Comparison of ENCODE assay signal across 30 cellular contexts in genomic region chr19:9381367-9381785, GRCh38. TPM values are rescaled to one million over a fixed set of nuclear protein-coding genes. Genes with fewer than 3 reads are reported as not detected.
DNase-seq lines count a peak whose midpoint lies in the region; ATAC-seq, FAIRE-seq and TF ChIP-seq lines count a peak whose summit lies in the region.
"Had no signal": no experiment of that assay in that cellular context is flagged by ENCODE, and none has a peak within 500 bp of the region (broad histone marks: within the 10 kb centered on the region; RNA-seq: fewer than 3 reads in every experiment).

No MANE protein-coding gene starts in this region.

- H3K4me3 Mint-ChIP-seq in astrocyte (ENCODE audit: unreplicated experiment): no peak overlapping the region
- H3K4me3 Mint-ChIP-seq: activated CD8-positive, alpha-beta T cell treated with anti-CD3 and anti-CD28 coated beads, Interleukin-2, amount 10 ng/mL, durations not matched to agents 7 days and 5 days; activated naive CD4-positive, alpha-beta T cell treated with anti-CD3 and anti-CD28 coated beads for 36 hours; CD14-positive monocyte; mesothelial cell of epicardium; naive thymus-derived CD8-positive, alpha-beta T cell; stimulated activated memory B cell treated with anti-CD40 and anti-IgM and Interleukin-4, amounts not matched to agents 10 μg/mL and 1 μg/mL and 100 μg/mL, for 72 hours had no signal

- H3K9ac ChIP-seq in HCT116 (ENCODE audit: low read length) (no peak overlapping the region), astrocyte (ENCODE audit: low read length) (no peak overlapping the region), subcutaneous abdominal adipose tissue (ENCODE audit: low read length in 5 of 5) (no peak overlapping the region)

- H3K27ac ChIP-seq in HCT116 (ENCODE audit: low read depth, low read length): no peak overlapping the region
- H3K27ac ChIP-seq in astrocyte (ENCODE audit: low read depth, low read length): no peak overlapping the region
- no peak overlapping the region for H3K27ac ChIP-seq in subcutaneous abdominal adipose tissue (ENCODE audit: low read depth, low read length)
- H3K27ac ChIP-seq in osteoblast (ENCODE audit: low read depth, low read length): no peak overlapping the region
- H3K27ac ChIP-seq: adrenal gland, psoas muscle, upper lobe of left lung, VCaP had no signal

- H3K27ac Mint-ChIP-seq in astrocyte (ENCODE audit: unreplicated experiment): no peak overlapping the region
- H3K27ac Mint-ChIP-seq: activated CD8-positive, alpha-beta T cell treated with anti-CD3 and anti-CD28 coated beads, Interleukin-2, amount 10 ng/mL, durations not matched to agents 7 days and 5 days; activated naive CD4-positive, alpha-beta T cell treated with anti-CD3 and anti-CD28 coated beads for 36 hours; CD14-positive monocyte; mesothelial cell of epicardium; naive thymus-derived CD8-positive, alpha-beta T cell; stimulated activated memory B cell treated with anti-CD40 and anti-IgM and Interleukin-4, amounts not matched to agents 10 μg/mL and 1 μg/mL and 100 μg/mL, for 72 hours had no signal

- H3K4me2 ChIP-seq in HCT116 (ENCODE audit: low read length) (no peak overlapping the region), astrocyte (ENCODE audit: low read length) (no peak overlapping the region), osteoblast (ENCODE audit: insufficient read depth, low read length) (no peak overlapping the region)

- POLR2A ChIA-PET in HCT116 (lab: Charles Lee): no interaction called here

- H3K27me3 Mint-ChIP-seq in astrocyte (ENCODE audit: low read depth, unreplicated experiment): no peaks in the 10 kb centered on the region
- H3K27me3 Mint-ChIP-seq: naive thymus-derived CD8-positive, alpha-beta T cell; stimulated activated memory B cell treated with anti-CD40 and anti-IgM and Interleukin-4, amounts not matched to agents 10 μg/mL and 1 μg/mL and 100 μg/mL, for 72 hours had no signal

- RAD21 ChIA-PET in HCT116 (lab: Charles Lee; ENCODE audit: low non-redundant PET in 1 of 2, low total read pairs in 2 of 2, uncharacterized antibody in 2 of 2, unreplicated experiment in 2 of 2): no interaction called here

- H3K4me1 ChIP-seq in HCT116 (ENCODE audit: control insufficient read depth in 1 of 2, insufficient read depth in 2 of 2, low read length in 2 of 2): no peaks in the 10 kb centered on the region
- no peaks in the 10 kb centered on the region for H3K4me1 ChIP-seq in astrocyte (ENCODE audit: insufficient read depth, low read length)
- H3K4me1 ChIP-seq in subcutaneous abdominal adipose tissue (ENCODE audit: control insufficient read depth in 5 of 5, insufficient read depth in 5 of 5, low read length in 5 of 5): no peaks in the 10 kb centered on the region
- no peaks in the 10 kb centered on the region for H3K4me1 ChIP-seq in osteoblast (ENCODE audit: insufficient read depth, low read length)
- H3K4me1 ChIP-seq: adrenal gland, psoas muscle, upper lobe of left lung had no signal

- no peak for ATAC-seq in HCT116
- ATAC-seq: activated CD8-positive, alpha-beta T cell treated with anti-CD3 and anti-CD28 coated beads, Interleukin-2, amount 10 ng/mL, durations not matched to agents 7 days and 5 days; naive thymus-derived CD8-positive, alpha-beta T cell; psoas muscle; stimulated activated memory B cell treated with anti-CD40 and anti-IgM and Interleukin-4, amounts not matched to agents 10 μg/mL and 1 μg/mL and 100 μg/mL, for 72 hours had no signal

- no peaks in the 10 kb centered on the region for H3K4me1 Mint-ChIP-seq in astrocyte (ENCODE audit: low read depth, unreplicated experiment)
- H3K4me1 Mint-ChIP-seq: CD14-positive monocyte; mesothelial cell of epicardium; naive thymus-derived CD8-positive, alpha-beta T cell; stimulated activated memory B cell treated with anti-CD40 and anti-IgM and Interleukin-4, amounts not matched to agents 10 μg/mL and 1 μg/mL and 100 μg/mL, for 72 hours had no signal

- H2AFZ ChIP-seq in HCT116 (ENCODE audit: low read depth, low read length, poor library complexity, severe bottlenecking): no peak overlapping the region
- no peak overlapping the region for H2AFZ ChIP-seq in astrocyte (ENCODE audit: low read depth, low read length)
- no peak overlapping the region for H2AFZ ChIP-seq in osteoblast (ENCODE audit: low read length)

- no peak for FAIRE-seq in astrocyte (lab: Jason Lieb, UNC)
- FAIRE-seq: H54 had no signal

- no peak for TF ChIP-seq RAD21 in HCT116 (IDR thresholded peaks at IDR 0.05; ENCODE audit: low read depth)

- H3K36me3 Mint-ChIP-seq in astrocyte (ENCODE audit: low read depth, unreplicated experiment): peaks cover 40% of the 10 kb centered on the region

- H3K9me3 ChIP-seq in HCT116 (ENCODE audit: control insufficient read depth in 1 of 2, insufficient read depth in 1 of 2, low read depth in 1 of 2, low read length in 2 of 2) (peaks cover 50 to 57% of the 10 kb centered on the region in 2 experiments), astrocyte (ENCODE audit: insufficient read depth, low read depth, low read length) (peaks cover 89% of the 10 kb centered on the region), subcutaneous abdominal adipose tissue (ENCODE audit: control insufficient read depth in 5 of 5, low read length in 5 of 5) (peaks cover 78 to 97% (median 91%) of the 10 kb centered on the region in 5 donors), osteoblast (ENCODE audit: low read depth, low read length) (peaks cover 73% of the 10 kb centered on the region)

- CTCF ChIA-PET in HCT116 (lab: Charles Lee): no interaction called here

- H3K79me2 ChIP-seq in HCT116 (ENCODE audit: insufficient read depth, low read length) (no peaks in the 10 kb centered on the region), astrocyte (ENCODE audit: insufficient read depth, low read length) (no peaks in the 10 kb centered on the region), osteoblast (ENCODE audit: insufficient read depth, low read length) (no peaks in the 10 kb centered on the region)

- intact Hi-C loops in HCT116 (cut with micrococcal nuclease): no loop called here

- TF ChIP-seq CTCF in HCT116 (IDR thresholded peaks at IDR 0.05 in 2 of 3, conservative IDR thresholded peaks at IDR 0.05 in 1 of 3; ENCODE audit: borderline replicate concordance in 1 of 3, insufficient read depth in 1 of 3, low read depth in 2 of 3, low read length in 2 of 3) (no peak), astrocyte (IDR thresholded peaks at IDR 0.05; ENCODE audit: insufficient read depth, low read depth, low read length) (no peak), osteoblast (IDR thresholded peaks at IDR 0.05; ENCODE audit: extremely low read depth, low read depth, low read length) (no peak), GM20000 (IDR thresholded peaks at IDR 0.05; ENCODE audit: extremely low read depth, missing control alignments) (no peak)

- no peaks in the 10 kb centered on the region for H4K20me1 ChIP-seq in HCT116 (ENCODE audit: insufficient read depth)
- H4K20me1 ChIP-seq in astrocyte (ENCODE audit: insufficient read depth, low read length): no peaks in the 10 kb centered on the region
- H4K20me1 ChIP-seq in osteoblast (ENCODE audit: insufficient read depth, low read length): no peaks in the 10 kb centered on the region

- no TSS peak for BruUV-seq in HCT116 (replicated peaks; lab: Mats Ljungman, UMichigan)

- H3K4me3 ChIP-seq in HCT116 (replicated peaks in 1 of 2; ENCODE audit: low read depth in 1 of 2, low read length in 2 of 2): no peak overlapping the region
- no peak overlapping the region for H3K4me3 ChIP-seq in astrocyte (ENCODE audit: insufficient read depth, low read depth, low read length)
- H3K4me3 ChIP-seq in subcutaneous abdominal adipose tissue (ENCODE audit: low read depth in 1 of 5, low read length in 5 of 5): peak overlapping the region; percentile 39 to 62 (median 53)
- no peak overlapping the region for H3K4me3 ChIP-seq in osteoblast (ENCODE audit: insufficient read depth, low read length)
- H3K4me3 ChIP-seq: psoas muscle, upper lobe of left lung had no signal

- H3K9me2 ChIP-seq in HCT116 (ENCODE audit: insufficient read depth): no peaks in the 10 kb centered on the region

- no peak for TF ChIP-seq POLR2A in HCT116 (IDR thresholded peaks at IDR 0.05; ENCODE audit: borderline replicate concordance, extremely low read depth, insufficient read depth, insufficient read length)

- H3K27me3 ChIP-seq in HCT116 (ENCODE audit: insufficient read depth, low read length): no peaks in the 10 kb centered on the region
- H3K27me3 ChIP-seq in astrocyte (ENCODE audit: insufficient read depth, low read length): no peaks in the 10 kb centered on the region
- no peaks in the 10 kb centered on the region for H3K27me3 ChIP-seq in subcutaneous abdominal adipose tissue (ENCODE audit: control insufficient read depth in 5 of 5, insufficient read depth in 4 of 5, low read length in 5 of 5)
- H3K27me3 ChIP-seq in osteoblast (ENCODE audit: insufficient read depth, low read length): no peaks in the 10 kb centered on the region
- H3K27me3 ChIP-seq: adrenal gland, upper lobe of left lung had no signal

- DNase-seq in HCT116 (ENCODE audit: low read depth, low spot score): no peak
- peak; percentile 3 for DNase-seq in astrocyte (ENCODE audit: low read depth)
- peak; percentile 1 for DNase-seq in iris pigment epithelial cell (ENCODE audit: low read depth)
- DNase-seq in osteoblast (ENCODE audit: insufficient read length, low spot score, missing footprints): no peak
- DNase-seq in AG20443 (ENCODE audit: low spot score): no peak
- no peak for DNase-seq in GM20000 (ENCODE audit: low spot score)
- DNase-seq: activated CD4-positive, alpha-beta T cell treated with anti-CD3 and anti-CD28 coated beads for 4 hours; activated CD8-positive, alpha-beta T cell treated with anti-CD3 and anti-CD28 coated beads, Interleukin-2, amount 10 ng/mL, durations not matched to agents 7 days and 5 days; activated naive CD4-positive, alpha-beta T cell treated with anti-CD3 and anti-CD28 coated beads for 36 hours; adrenal gland; Calu3; DND-41; glutamatergic neuron; islet precursor cell; naive thymus-derived CD8-positive, alpha-beta T cell; NCI-H1436 treated with DMSO at 0.1 percent for 48 hours; NCI-H2081 treated with DMSO at 0.1 percent for 48 hours; NCI-H345; NCI-H774; psoas muscle; substantia nigra; SW 1271; T-helper 9 cell; upper lobe of left lung had no signal

- H3K9me3 Mint-ChIP-seq in astrocyte (ENCODE audit: unreplicated experiment): peaks cover 60% of the 10 kb centered on the region

- H3K36me3 ChIP-seq in HCT116 (ENCODE audit: control insufficient read depth in 1 of 2, insufficient read depth in 2 of 2, low read length in 2 of 2): no peaks in the 10 kb centered on the region
- peaks cover 37% of the 10 kb centered on the region for H3K36me3 ChIP-seq in astrocyte (ENCODE audit: insufficient read depth, low read length)
- H3K36me3 ChIP-seq in subcutaneous abdominal adipose tissue (ENCODE audit: control insufficient read depth in 5 of 5, insufficient read depth in 5 of 5, low read length in 5 of 5): peaks cover 66 to 77% (median 73%) of the 10 kb centered on the region in 5 donors
- H3K36me3 ChIP-seq in osteoblast (ENCODE audit: insufficient read depth, low read length): peaks cover 70% of the 10 kb centered on the region

RNA-seq across cellular contexts. Expression of gene ZNF177, which starts 18.6 kb away (rescaled TPM):
- total RNA-seq in HCT116 (2021; ENCODE audit: unreplicated experiment): 1.2 TPM
- 1.3 and 1.4 TPM in 2 replicates for polyA plus RNA-seq in HCT116 (2012)
- total RNA-seq in astrocyte: 1.2 and 1.7 TPM in 2 replicates
- 0.72 and 1.8 TPM in 2 replicates for total RNA-seq in osteoblast

RNA-seq across cellular contexts. Expression of gene ZNF266, which starts 54.0 kb away (rescaled TPM):
- total RNA-seq in HCT116 (2021; ENCODE audit: unreplicated experiment): 9.4 TPM
- polyA plus RNA-seq in HCT116 (2012): 8.2 and 8.6 TPM in 2 replicates
- total RNA-seq in astrocyte: 14.7 and 15.5 TPM in 2 replicates
- total RNA-seq in osteoblast: 9.4 and 12.1 TPM in 2 replicates

RNA-seq across cellular contexts. Expression of gene ZNF559, which starts 57.4 kb away (rescaled TPM):
- total RNA-seq in HCT116 (2021; ENCODE audit: unreplicated experiment) (10.9 TPM), astrocyte (4.7 and 5.5 TPM in 2 replicates), osteoblast (13.8 and 15.2 TPM in 2 replicates)
- 7.7 and 8.8 TPM in 2 replicates for polyA plus RNA-seq in HCT116 (2012)

Comparison
In these comparisons a context has a peak if more than half of its experiments do, and no peak if none do; other contexts are left out.
1. DNase-seq: peak in astrocyte (single experiment) and iris pigment epithelial cell (single experiment); none in HCT116 (single experiment), osteoblast (single experiment), AG20443 (single experiment) and GM20000 (single experiment).
2. H3K4me3 ChIP-seq: peak in subcutaneous abdominal adipose tissue (5 of 5); none in HCT116 (0 of 2), astrocyte (single experiment) and osteoblast (single experiment).